In the genomic region with DNA sequence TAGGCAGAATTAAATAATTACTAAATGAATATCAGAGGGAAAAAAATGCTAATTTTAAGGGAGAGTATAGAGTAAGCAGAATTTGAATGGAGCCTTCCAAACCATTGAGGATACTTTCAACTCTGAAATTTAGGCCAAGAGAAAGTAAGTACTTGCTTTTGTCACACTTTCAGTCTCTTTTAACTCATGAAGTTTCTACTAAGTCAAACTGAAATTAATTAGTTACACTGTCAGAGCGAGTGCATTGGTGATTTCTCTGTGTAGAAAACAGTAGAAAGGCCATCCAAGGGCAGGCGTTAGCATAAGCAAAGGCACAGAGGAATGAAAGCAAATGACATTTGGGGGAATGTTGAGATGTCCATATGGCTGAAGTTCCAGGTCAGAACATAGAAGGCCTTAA, we compare ENCODE assay signal across 1 cellular context.
TF ChIP-seq lines count a peak whose summit lies in the region.

No MANE protein-coding gene starts in this region.

TF ChIP-seq in GM12878, 131 proteins besides CTCF, POLR2A, EP300 and RAD21 (continued from another document):
- TF ChIP-seq, protein P1, sequence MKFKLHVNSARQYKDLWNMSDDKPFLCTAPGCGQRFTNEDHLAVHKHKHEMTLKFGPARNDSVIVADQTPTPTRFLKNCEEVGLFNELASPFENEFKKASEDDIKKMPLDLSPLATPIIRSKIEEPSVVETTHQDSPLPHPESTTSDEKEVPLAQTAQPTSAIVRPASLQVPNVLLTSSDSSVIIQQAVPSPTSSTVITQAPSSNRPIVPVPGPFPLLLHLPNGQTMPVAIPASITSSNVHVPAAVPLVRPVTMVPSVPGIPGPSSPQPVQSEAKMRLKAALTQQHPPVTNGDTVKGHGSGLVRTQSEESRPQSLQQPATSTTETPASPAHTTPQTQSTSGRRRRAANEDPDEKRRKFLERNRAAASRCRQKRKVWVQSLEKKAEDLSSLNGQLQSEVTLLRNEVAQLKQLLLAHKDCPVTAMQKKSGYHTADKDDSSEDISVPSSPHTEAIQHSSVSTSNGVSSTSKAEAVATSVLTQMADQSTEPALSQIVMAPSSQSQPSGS (IDR thresholded peaks at IDR 0.05; ENCODE audit: low read length) = no peak
- TF ChIP-seq SMC3 (IDR thresholded peaks at IDR 0.05; ENCODE audit: borderline replicate concordance, low read length) (no peak), NR2F1 (conservative IDR thresholded peaks at IDR 0.05) (peak; percentile 59; the same call in 1 of the 2 replicates), MTA2 (IDR thresholded peaks at IDR 0.05; ENCODE audit: low read depth) (peak; percentile 73), RCOR1 (conservative IDR thresholded peaks at IDR 0.05; ENCODE audit: low read depth, low read length) (no peak), TBL1XR1 (IDR thresholded peaks at IDR 0.05; ENCODE audit: low read depth, low read length) (no peak), TCF3 (IDR thresholded peaks at IDR 0.05; ENCODE audit: borderline replicate concordance, insufficient read depth, low read depth, low read length) (no peak), JUND (IDR thresholded peaks at IDR 0.05; ENCODE audit: low read depth, low read length) (no peak), IKZF2 (IDR thresholded peaks at IDR 0.05) (peak in 1 of 2 experiments; percentile 33; a peak in 2 of 4 replicates), YBX1 (IDR thresholded peaks at IDR 0.05) (no peak), CREM (IDR thresholded peaks at IDR 0.05; ENCODE audit: low read depth) (no peak), SUZ12 (IDR thresholded peaks at IDR 0.05; ENCODE audit: unreplicated experiment) (no peak), JUNB (IDR thresholded peaks at IDR 0.05) (peak; percentile 42), SIN3A (IDR thresholded peaks at IDR 0.05; ENCODE audit: low read depth, low read length) (no peak), NBN (IDR thresholded peaks at IDR 0.05) (no peak), STAT3 (IDR thresholded peaks at IDR 0.05; ENCODE audit: low read depth, low read length) (0 out of 2 replicates have a peak, but pooled peaks have one; percentile 30), KDM1A (IDR thresholded peaks at IDR 0.05; ENCODE audit: borderline replicate concordance) (no peak), POLR2AphosphoS5 (IDR thresholded peaks at IDR 0.05; ENCODE audit: low read length) (no peak), ATF7 (IDR thresholded peaks at IDR 0.05; ENCODE audit: low read depth) (peak; percentile 49; the same call in 1 of the 2 replicates), BHLHE40 (IDR thresholded peaks at IDR 0.05; ENCODE audit: borderline replicate concordance in 1 of 2, low read depth in 2 of 2, low read length in 1 of 2) (peak in 1 of 2 experiments; percentile 47; a peak in 2 of 4 replicates), PAX8 (IDR thresholded peaks at IDR 0.05) (no peak), HDAC2 (IDR thresholded peaks at IDR 0.05) (no peak), ZNF217 (IDR thresholded peaks at IDR 0.05) (peak; percentile 39; the same call in 1 of the 2 replicates), CEBPB (IDR thresholded peaks at IDR 0.05; ENCODE audit: borderline replicate concordance in 1 of 2, low read depth in 2 of 2, low read length in 2 of 2) (no peak), DPF2 (IDR thresholded peaks at IDR 0.05) (peak; percentile 32; the same call in 1 of the 2 replicates), NFXL1 (IDR thresholded peaks at IDR 0.05; ENCODE audit: borderline replicate concordance) (no peak), ZNF24 (IDR thresholded peaks at IDR 0.05) (peak; percentile 21; the same call in 1 of the 2 replicates), TARDBP (IDR thresholded peaks at IDR 0.05; ENCODE audit: borderline replicate concordance) (no peak), MYB (IDR thresholded peaks at IDR 0.05; ENCODE audit: borderline replicate concordance, low read depth, low read length) (no peak), KAT2A (conservative IDR thresholded peaks at IDR 0.05; ENCODE audit: control insufficient read depth, low read depth, low read length) (no peak)
- TF ChIP-seq, protein P2, sequence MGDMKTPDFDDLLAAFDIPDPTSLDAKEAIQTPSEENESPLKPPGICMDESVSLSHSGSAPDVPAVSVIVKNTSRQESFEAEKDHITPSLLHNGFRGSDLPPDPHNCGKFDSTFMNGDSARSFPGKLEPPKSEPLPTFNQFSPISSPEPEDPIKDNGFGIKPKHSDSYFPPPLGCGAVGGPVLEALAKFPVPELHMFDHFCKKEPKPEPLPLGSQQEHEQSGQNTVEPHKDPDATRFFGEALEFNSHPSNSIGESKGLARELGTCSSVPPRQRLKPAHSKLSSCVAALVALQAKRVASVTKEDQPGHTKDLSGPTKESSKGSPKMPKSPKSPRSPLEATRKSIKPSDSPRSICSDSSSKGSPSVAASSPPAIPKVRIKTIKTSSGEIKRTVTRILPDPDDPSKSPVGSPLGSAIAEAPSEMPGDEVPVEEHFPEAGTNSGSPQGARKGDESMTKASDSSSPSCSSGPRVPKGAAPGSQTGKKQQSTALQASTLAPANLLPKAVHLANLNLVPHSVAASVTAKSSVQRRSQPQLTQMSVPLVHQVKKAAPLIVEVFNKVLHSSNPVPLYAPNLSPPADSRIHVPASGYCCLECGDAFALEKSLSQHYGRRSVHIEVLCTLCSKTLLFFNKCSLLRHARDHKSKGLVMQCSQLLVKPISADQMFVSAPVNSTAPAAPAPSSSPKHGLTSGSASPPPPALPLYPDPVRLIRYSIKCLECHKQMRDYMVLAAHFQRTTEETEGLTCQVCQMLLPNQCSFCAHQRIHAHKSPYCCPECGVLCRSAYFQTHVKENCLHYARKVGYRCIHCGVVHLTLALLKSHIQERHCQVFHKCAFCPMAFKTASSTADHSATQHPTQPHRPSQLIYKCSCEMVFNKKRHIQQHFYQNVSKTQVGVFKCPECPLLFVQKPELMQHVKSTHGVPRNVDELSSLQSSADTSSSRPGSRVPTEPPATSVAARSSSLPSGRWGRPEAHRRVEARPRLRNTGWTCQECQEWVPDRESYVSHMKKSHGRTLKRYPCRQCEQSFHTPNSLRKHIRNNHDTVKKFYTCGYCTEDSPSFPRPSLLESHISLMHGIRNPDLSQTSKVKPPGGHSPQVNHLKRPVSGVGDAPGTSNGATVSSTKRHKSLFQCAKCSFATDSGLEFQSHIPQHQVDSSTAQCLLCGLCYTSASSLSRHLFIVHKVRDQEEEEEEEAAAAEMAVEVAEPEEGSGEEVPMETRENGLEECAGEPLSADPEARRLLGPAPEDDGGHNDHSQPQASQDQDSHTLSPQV (IDR thresholded peaks at IDR 0.05) = no peak
- TF ChIP-seq, protein P3, sequence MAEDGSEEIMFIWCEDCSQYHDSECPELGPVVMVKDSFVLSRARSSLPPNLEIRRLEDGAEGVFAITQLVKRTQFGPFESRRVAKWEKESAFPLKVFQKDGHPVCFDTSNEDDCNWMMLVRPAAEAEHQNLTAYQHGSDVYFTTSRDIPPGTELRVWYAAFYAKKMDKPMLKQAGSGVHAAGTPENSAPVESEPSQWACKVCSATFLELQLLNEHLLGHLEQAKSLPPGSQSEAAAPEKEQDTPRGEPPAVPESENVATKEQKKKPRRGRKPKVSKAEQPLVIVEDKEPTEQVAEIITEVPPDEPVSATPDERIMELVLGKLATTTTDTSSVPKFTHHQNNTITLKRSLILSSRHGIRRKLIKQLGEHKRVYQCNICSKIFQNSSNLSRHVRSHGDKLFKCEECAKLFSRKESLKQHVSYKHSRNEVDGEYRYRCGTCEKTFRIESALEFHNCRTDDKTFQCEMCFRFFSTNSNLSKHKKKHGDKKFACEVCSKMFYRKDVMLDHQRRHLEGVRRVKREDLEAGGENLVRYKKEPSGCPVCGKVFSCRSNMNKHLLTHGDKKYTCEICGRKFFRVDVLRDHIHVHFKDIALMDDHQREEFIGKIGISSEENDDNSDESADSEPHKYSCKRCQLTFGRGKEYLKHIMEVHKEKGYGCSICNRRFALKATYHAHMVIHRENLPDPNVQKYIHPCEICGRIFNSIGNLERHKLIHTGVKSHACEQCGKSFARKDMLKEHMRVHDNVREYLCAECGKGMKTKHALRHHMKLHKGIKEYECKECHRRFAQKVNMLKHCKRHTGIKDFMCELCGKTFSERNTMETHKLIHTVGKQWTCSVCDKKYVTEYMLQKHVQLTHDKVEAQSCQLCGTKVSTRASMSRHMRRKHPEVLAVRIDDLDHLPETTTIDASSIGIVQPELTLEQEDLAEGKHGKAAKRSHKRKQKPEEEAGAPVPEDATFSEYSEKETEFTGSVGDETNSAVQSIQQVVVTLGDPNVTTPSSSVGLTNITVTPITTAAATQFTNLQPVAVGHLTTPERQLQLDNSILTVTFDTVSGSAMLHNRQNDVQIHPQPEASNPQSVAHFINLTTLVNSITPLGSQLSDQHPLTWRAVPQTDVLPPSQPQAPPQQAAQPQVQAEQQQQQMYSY (CRISPR knock-in tag; IDR thresholded peaks at IDR 0.05) = no peak
- TF ChIP-seq, protein P4, sequence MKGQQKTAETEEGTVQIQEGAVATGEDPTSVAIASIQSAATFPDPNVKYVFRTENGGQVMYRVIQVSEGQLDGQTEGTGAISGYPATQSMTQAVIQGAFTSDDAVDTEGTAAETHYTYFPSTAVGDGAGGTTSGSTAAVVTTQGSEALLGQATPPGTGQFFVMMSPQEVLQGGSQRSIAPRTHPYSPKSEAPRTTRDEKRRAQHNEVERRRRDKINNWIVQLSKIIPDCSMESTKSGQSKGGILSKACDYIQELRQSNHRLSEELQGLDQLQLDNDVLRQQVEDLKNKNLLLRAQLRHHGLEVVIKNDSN (IDR thresholded peaks at IDR 0.05; ENCODE audit: borderline replicate concordance, extremely low read length, insufficient read depth, low read depth, low read length) = no peak
- TF ChIP-seq, protein P5, sequence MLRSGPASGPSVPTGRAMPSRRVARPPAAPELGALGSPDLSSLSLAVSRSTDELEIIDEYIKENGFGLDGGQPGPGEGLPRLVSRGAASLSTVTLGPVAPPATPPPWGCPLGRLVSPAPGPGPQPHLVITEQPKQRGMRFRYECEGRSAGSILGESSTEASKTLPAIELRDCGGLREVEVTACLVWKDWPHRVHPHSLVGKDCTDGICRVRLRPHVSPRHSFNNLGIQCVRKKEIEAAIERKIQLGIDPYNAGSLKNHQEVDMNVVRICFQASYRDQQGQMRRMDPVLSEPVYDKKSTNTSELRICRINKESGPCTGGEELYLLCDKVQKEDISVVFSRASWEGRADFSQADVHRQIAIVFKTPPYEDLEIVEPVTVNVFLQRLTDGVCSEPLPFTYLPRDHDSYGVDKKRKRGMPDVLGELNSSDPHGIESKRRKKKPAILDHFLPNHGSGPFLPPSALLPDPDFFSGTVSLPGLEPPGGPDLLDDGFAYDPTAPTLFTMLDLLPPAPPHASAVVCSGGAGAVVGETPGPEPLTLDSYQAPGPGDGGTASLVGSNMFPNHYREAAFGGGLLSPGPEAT (IDR thresholded peaks at IDR 0.05; ENCODE audit: low read depth) = peak; percentile 30; the same call in 1 of the 2 replicates
- TF ChIP-seq, protein P6, sequence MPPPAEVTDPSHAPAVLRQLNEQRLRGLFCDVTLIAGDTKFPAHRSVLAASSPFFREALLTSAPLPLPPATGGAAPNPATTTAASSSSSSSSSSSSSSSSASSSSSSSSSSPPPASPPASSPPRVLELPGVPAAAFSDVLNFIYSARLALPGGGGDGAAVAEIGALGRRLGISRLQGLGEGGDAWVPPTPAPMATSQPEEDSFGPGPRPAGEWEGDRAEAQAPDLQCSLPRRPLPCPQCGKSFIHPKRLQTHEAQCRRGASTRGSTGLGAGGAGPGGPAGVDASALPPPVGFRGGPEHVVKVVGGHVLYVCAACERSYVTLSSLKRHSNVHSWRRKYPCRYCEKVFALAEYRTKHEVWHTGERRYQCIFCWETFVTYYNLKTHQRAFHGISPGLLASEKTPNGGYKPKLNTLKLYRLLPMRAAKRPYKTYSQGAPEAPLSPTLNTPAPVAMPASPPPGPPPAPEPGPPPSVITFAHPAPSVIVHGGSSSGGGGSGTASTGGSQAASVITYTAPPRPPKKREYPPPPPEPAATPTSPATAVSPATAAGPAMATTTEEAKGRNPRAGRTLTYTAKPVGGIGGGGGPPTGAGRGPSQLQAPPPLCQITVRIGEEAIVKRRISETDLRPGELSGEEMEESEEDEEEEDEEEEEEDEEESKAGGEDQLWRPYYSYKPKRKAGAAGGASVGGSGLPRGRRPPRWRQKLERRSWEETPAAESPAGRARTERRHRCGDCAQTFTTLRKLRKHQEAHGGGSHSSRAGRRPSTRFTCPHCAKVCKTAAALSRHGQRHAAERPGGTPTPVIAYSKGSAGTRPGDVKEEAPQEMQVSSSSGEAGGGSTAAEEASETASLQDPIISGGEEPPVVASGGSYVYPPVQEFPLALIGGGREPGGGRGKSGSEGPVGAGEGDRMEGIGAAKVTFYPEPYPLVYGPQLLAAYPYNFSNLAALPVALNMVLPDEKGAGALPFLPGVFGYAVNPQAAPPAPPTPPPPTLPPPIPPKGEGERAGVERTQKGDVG (CRISPR knock-in tag; IDR thresholded peaks at IDR 0.05) = no peak
- TF ChIP-seq, protein P7, sequence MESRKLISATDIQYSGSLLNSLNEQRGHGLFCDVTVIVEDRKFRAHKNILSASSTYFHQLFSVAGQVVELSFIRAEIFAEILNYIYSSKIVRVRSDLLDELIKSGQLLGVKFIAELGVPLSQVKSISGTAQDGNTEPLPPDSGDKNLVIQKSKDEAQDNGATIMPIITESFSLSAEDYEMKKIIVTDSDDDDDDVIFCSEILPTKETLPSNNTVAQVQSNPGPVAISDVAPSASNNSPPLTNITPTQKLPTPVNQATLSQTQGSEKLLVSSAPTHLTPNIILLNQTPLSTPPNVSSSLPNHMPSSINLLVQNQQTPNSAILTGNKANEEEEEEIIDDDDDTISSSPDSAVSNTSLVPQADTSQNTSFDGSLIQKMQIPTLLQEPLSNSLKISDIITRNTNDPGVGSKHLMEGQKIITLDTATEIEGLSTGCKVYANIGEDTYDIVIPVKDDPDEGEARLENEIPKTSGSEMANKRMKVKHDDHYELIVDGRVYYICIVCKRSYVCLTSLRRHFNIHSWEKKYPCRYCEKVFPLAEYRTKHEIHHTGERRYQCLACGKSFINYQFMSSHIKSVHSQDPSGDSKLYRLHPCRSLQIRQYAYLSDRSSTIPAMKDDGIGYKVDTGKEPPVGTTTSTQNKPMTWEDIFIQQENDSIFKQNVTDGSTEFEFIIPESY (IDR thresholded peaks at IDR 0.05) = no peak
- TF ChIP-seq, protein P8, sequence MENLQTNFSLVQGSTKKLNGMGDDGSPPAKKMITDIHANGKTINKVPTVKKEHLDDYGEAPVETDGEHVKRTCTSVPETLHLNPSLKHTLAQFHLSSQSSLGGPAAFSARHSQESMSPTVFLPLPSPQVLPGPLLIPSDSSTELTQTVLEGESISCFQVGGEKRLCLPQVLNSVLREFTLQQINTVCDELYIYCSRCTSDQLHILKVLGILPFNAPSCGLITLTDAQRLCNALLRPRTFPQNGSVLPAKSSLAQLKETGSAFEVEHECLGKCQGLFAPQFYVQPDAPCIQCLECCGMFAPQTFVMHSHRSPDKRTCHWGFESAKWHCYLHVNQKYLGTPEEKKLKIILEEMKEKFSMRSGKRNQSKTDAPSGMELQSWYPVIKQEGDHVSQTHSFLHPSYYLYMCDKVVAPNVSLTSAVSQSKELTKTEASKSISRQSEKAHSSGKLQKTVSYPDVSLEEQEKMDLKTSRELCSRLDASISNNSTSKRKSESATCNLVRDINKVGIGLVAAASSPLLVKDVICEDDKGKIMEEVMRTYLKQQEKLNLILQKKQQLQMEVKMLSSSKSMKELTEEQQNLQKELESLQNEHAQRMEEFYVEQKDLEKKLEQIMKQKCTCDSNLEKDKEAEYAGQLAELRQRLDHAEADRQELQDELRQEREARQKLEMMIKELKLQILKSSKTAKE (IDR thresholded peaks at IDR 0.05; ENCODE audit: low read depth, poor library complexity, severe bottlenecking) = peak; percentile 53
